ENCODE assay signal across 21 cellular contexts in the genomic region with DNA sequence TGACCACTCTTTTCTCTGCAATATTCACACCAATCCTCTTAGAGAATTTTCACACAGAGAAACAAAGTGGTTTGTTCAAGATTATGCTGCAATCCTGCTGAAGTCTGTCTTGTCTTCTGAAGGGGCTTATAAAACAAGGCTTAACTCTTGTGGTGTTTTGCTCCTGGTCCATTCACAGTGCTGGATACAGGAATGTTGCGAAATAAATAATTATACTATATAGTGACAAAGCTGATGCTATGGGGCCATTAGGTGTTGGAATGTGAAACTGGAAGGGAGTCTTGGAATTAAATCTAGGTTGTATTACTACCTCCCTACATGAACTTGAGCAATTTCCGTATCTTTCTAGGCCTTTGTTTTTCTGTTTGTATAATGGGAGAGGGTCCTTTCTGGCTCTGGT.
"Had no signal": no experiment of that assay in that cellular context is flagged by ENCODE, and none has a peak within 500 bp of the region (broad histone marks: within the 10 kb centered on the region; RNA-seq: fewer than 3 reads in every experiment).

No MANE protein-coding gene starts in this region.

- H3K9me3 ChIP-seq: gastroesophageal sphincter, right lobe of liver, upper lobe of left lung had no signal

- H3K4me3 ChIP-seq: gastroesophageal sphincter, hepatocyte, right lobe of liver, upper lobe of left lung had no signal

- H2AFZ ChIP-seq: hepatocyte had no signal

- ATAC-seq: activated CD4-positive, alpha-beta T cell treated with anti-CD3 and anti-CD28 coated beads for 36 hours; activated CD8-positive, alpha-beta memory T cell treated with anti-CD3 and anti-CD28 coated beads, Interleukin-2, amount 10 ng/mL, durations not matched to agents 7 days and 5 days; activated CD8-positive, alpha-beta T cell treated with anti-CD3 and anti-CD28 coated beads, Interleukin-2, amount 10 ng/mL, durations not matched to agents 7 days and 5 days; activated naive CD8-positive, alpha-beta T cell treated with anti-CD3 and anti-CD28 coated beads, Interleukin-2, amount 50 U/mL, for 24 hours; gastroesophageal sphincter; left cardiac atrium; left ventricle myocardium superior; right lobe of liver; stimulated activated memory B cell treated with anti-CD40 and anti-IgM and Interleukin-4, amounts not matched to agents 10 μg/mL and 1 μg/mL and 100 μg/mL, for 72 hours; stimulated activated naive CD8-positive, alpha-beta T cell treated with anti-CD3 and anti-CD28 coated beads, Interleukin-15, amount 100 ng/mL, for 72 hours had no signal

- H3K4me1 ChIP-seq: gastroesophageal sphincter, right lobe of liver, upper lobe of left lung had no signal

- H3K27me3 ChIP-seq: gastroesophageal sphincter, hepatocyte, right lobe of liver, upper lobe of left lung had no signal

- H3K4me2 ChIP-seq: hepatocyte had no signal

- DNase-seq: activated CD4-positive, alpha-beta T cell treated with anti-CD3 and anti-CD28 coated beads for 36 hours; activated CD4-positive, CD25-positive, alpha-beta regulatory T cell; activated CD8-positive, alpha-beta memory T cell treated with anti-CD3 and anti-CD28 coated beads, Interleukin-2, amount 10 ng/mL, durations not matched to agents 7 days and 5 days; activated CD8-positive, alpha-beta T cell treated with anti-CD3 and anti-CD28 coated beads, Interleukin-2, amount 10 ng/mL, durations not matched to agents 7 days and 5 days; activated naive CD8-positive, alpha-beta T cell treated with anti-CD3 and anti-CD28 coated beads, Interleukin-2, amount 50 U/mL, for 24 hours; activated T-cell treated with anti-CD3 and anti-CD28 coated beads, Interleukin-2, amount 50 U/mL, for 48 hours; amygdala; endodermal cell; islet precursor cell; left cardiac atrium; left ventricle myocardium superior; right lobe of liver; stimulated activated CD4-positive, alpha-beta T cell treated with anti-CD3 and anti-CD28 coated beads, Interleukin-12 subunit alpha, Interleukin-12 subunit beta, amount 100 ng/mL, for 4 hours; stimulated activated CD4-positive, alpha-beta T cell treated with anti-CD3 and anti-CD28 coated beads, Interleukin-4, amount 100 ng/mL, for 4 hours; stimulated activated CD8-positive, alpha-beta memory T cell treated with anti-CD3 and anti-CD28 coated beads, Interleukin-4, amount 100 ng/mL, for 48 hours; stimulated activated naive CD8-positive, alpha-beta T cell treated with anti-CD3 and anti-CD28 coated beads, Interleukin-15, amount 100 ng/mL, for 72 hours; substantia nigra; upper lobe of left lung had no signal

- H3K36me3 ChIP-seq: gastroesophageal sphincter, right lobe of liver, upper lobe of left lung had no signal

- H3K79me2 ChIP-seq: hepatocyte had no signal

- H3K27ac ChIP-seq: gastroesophageal sphincter, hepatocyte, right lobe of liver, upper lobe of left lung had no signal
